14 cellular contexts compared by ENCODE assay signal in genomic region chr4:7006411-7006810, GRCh38. TPM values are rescaled to one million over a fixed set of nuclear protein-coding genes. Genes with fewer than 3 reads are reported as not detected.
DNase-seq lines count a peak whose midpoint lies in the region; ATAC-seq lines count a peak whose summit lies in the region.
"Had no signal": no experiment of that assay in that cellular context is flagged by ENCODE, and none has a peak within 500 bp of the region (broad histone marks: within the 10 kb centered on the region; RNA-seq: fewer than 3 reads in every experiment).

No MANE protein-coding gene starts in this region.

- ATAC-seq in memory B cell (ENCODE audit: low read depth) (no peak), HG02973 (IDR thresholded peaks at IDR 0.05; ENCODE audit: unreplicated experiment) (no peak)

- H3K27me3 Mint-ChIP-seq in activated CD4-positive, alpha-beta T cell treated with anti-CD3 and anti-CD28 coated beads, Interleukin-2, amount 10 ng/mL, durations not matched to agents 24 days and 14 days, result no peaks in the 10 kb centered on the region
- no peaks in the 10 kb centered on the region for H3K27me3 Mint-ChIP-seq in memory B cell

- H3K9me3 Mint-ChIP-seq in activated CD4-positive, alpha-beta T cell treated with anti-CD3 and anti-CD28 coated beads, Interleukin-2, amount 10 ng/mL, durations not matched to agents 24 days and 14 days, result no peaks in the 10 kb centered on the region
- H3K9me3 Mint-ChIP-seq in memory B cell, result no peaks in the 10 kb centered on the region
- H3K9me3 Mint-ChIP-seq: CD14-positive monocyte, GM23338 had no signal

- no peak for DNase-seq in activated CD4-positive, alpha-beta T cell treated with anti-CD3 and anti-CD28 coated beads, Interleukin-2, amount 10 ng/mL, durations not matched to agents 24 days and 14 days
- DNase-seq in activated CD4-positive, alpha-beta T cell treated with anti-CD3 and anti-CD28 coated beads for 4 hours, result no peak
- peak; percentile 42 for DNase-seq in GM04503 (ENCODE audit: low read depth)
- DNase-seq in amniotic epithelial cell (ENCODE audit: low read depth), result peak; percentile 51
- DNase-seq in memory B cell (ENCODE audit: low spot score in 2 of 2), result no peak
- DNase-seq in NK-92 (lab: John Stamatoyannopoulos, UW; ENCODE audit: unreplicated experiment), result no peak
- DNase-seq in dedifferentiated amniotic fluid mesenchymal stem cell (ENCODE audit: extremely low spot score), result no peak
- DNase-seq: Kasumi-1, NCI-H1417 treated with DMSO at 0.1 percent for 48 hours, NCI-H2029, NCI-H510A treated with DMSO at 0.1 percent for 48 hours had no signal

- H3K4me3 Mint-ChIP-seq in activated CD4-positive, alpha-beta T cell treated with anti-CD3 and anti-CD28 coated beads, Interleukin-2, amount 10 ng/mL, durations not matched to agents 24 days and 14 days, result no peak overlapping the region
- no peak overlapping the region for H3K4me3 Mint-ChIP-seq in memory B cell
- H3K4me3 Mint-ChIP-seq: CD14-positive monocyte, GM23338 had no signal

- peaks cover 10% of the 10 kb centered on the region for H3K4me1 Mint-ChIP-seq in activated CD4-positive, alpha-beta T cell treated with anti-CD3 and anti-CD28 coated beads, Interleukin-2, amount 10 ng/mL, durations not matched to agents 24 days and 14 days
- peaks cover 2% of the 10 kb centered on the region for H3K4me1 Mint-ChIP-seq in memory B cell
- H3K4me1 Mint-ChIP-seq: CD14-positive monocyte had no signal

- intact Hi-C loops in activated CD4-positive, alpha-beta T cell treated with anti-CD3 and anti-CD28 coated beads, Interleukin-2, amount 10 ng/mL, durations not matched to agents 24 days and 14 days (cut with micrococcal nuclease), result no loop called here

- H3K27ac Mint-ChIP-seq in activated CD4-positive, alpha-beta T cell treated with anti-CD3 and anti-CD28 coated beads, Interleukin-2, amount 10 ng/mL, durations not matched to agents 24 days and 14 days, result peak overlapping the region; percentile 59
- H3K27ac Mint-ChIP-seq in memory B cell, result peak overlapping the region; percentile 35
- H3K27ac Mint-ChIP-seq: GM23338 had no signal

- peaks cover 65% of the 10 kb centered on the region for H3K36me3 Mint-ChIP-seq in activated CD4-positive, alpha-beta T cell treated with anti-CD3 and anti-CD28 coated beads, Interleukin-2, amount 10 ng/mL, durations not matched to agents 24 days and 14 days (ENCODE audit: low read depth)
- peaks cover 37% of the 10 kb centered on the region for H3K36me3 Mint-ChIP-seq in memory B cell

RNA-seq across cellular contexts. Expression of gene TADA2B, which starts 36.8 kb away (rescaled TPM):
- total RNA-seq in activated CD4-positive, alpha-beta T cell treated with anti-CD3 and anti-CD28 coated beads, Interleukin-2, amount 10 ng/mL, durations not matched to agents 24 days and 14 days, result 12.9 and 13.3 TPM in 2 replicates

Comparison
In these comparisons a context has a peak if more than half of its experiments do, and no peak if none do; other contexts are left out.
1. DNase-seq: peak in GM04503 (single experiment) and amniotic epithelial cell (single experiment); none in activated CD4-positive, alpha-beta T cell treated with anti-CD3 and anti-CD28 coated beads, Interleukin-2, amount 10 ng/mL, durations not matched to agents 24 days and 14 days (single experiment), activated CD4-positive, alpha-beta T cell treated with anti-CD3 and anti-CD28 coated beads for 4 hours (0 of 2), memory B cell (0 of 2), NK-92 (single experiment) and dedifferentiated amniotic fluid mesenchymal stem cell (single experiment).